20 cellular contexts compared by ENCODE assay signal in genomic region chr22:33758125-33758483, GRCh38.
DNase-seq lines count a peak whose midpoint lies in the region; ATAC-seq and TF ChIP-seq lines count a peak whose summit lies in the region.
"Had no signal": no experiment of that assay in that cellular context is flagged by ENCODE, and none has a peak within 500 bp of the region (broad histone marks: within the 10 kb centered on the region; RNA-seq: fewer than 3 reads in every experiment).

No MANE protein-coding gene starts in this region.

- H4K20me1 ChIP-seq in GM23338 (replicated peaks; ENCODE audit: insufficient read depth): peaks cover 39% of the 10 kb centered on the region

- H3K27ac Mint-ChIP-seq in GM23338: no peak overlapping the region
- no peak overlapping the region for H3K27ac Mint-ChIP-seq in endodermal cell
- H3K27ac Mint-ChIP-seq in nephron progenitor cell: peak overlapping the region; percentile 99
- H3K27ac Mint-ChIP-seq: CD14-positive monocyte, HFFc6 had no signal

- H3K27me3 Mint-ChIP-seq in GM23338 (ENCODE audit: insufficient read depth, low read depth, poor library complexity): peaks cover 13% of the 10 kb centered on the region
- H3K27me3 Mint-ChIP-seq in endodermal cell (ENCODE audit: insufficient read depth): peaks cover 4% of the 10 kb centered on the region
- H3K27me3 Mint-ChIP-seq in nephron progenitor cell (ENCODE audit: low read depth, poor library complexity): no peaks in the 10 kb centered on the region

- H3K36me3 Mint-ChIP-seq in GM23338 (ENCODE audit: low read depth) (peaks cover 56% of the 10 kb centered on the region), endodermal cell (ENCODE audit: low read depth) (no peaks in the 10 kb centered on the region), nephron progenitor cell (ENCODE audit: low read depth) (peaks cover 36% of the 10 kb centered on the region)
- H3K36me3 Mint-ChIP-seq: CD14-positive monocyte had no signal

- H3K9me3 ChIP-seq in HUES64 (ENCODE audit: insufficient read depth, low read depth, low read length) (no peaks in the 10 kb centered on the region), endodermal cell (ENCODE audit: control insufficient read depth, low read length) (no peaks in the 10 kb centered on the region)
- H3K9me3 ChIP-seq: MG63 had no signal

- 0 out of 2 replicates have a peak, but pooled peaks cover 3% of the 10 kb centered on the region for H3K36me3 ChIP-seq in GM23338 (ENCODE audit: insufficient read depth)
- H3K36me3 ChIP-seq in HUES64 (ENCODE audit: insufficient read depth, low read length): peaks cover 17% of the 10 kb centered on the region
- no peaks in the 10 kb centered on the region for H3K36me3 ChIP-seq in endodermal cell (ENCODE audit: control insufficient read depth, insufficient read depth, low read length)
- H3K36me3 ChIP-seq: MG63 had no signal

- H3K4me1 Mint-ChIP-seq in GM23338 (peaks cover 46% of the 10 kb centered on the region), endodermal cell (peaks cover 5% of the 10 kb centered on the region), nephron progenitor cell (peaks cover 66% of the 10 kb centered on the region)
- H3K4me1 Mint-ChIP-seq: CD14-positive monocyte had no signal

- no peak overlapping the region for H2AFZ ChIP-seq in GM23338

- H3K27me3 ChIP-seq in GM23338 (ENCODE audit: insufficient read depth) (no peaks in the 10 kb centered on the region), HUES64 (ENCODE audit: insufficient read depth, low read length) (no peaks in the 10 kb centered on the region), endodermal cell (ENCODE audit: control insufficient read depth, insufficient read depth, low read length, poor library complexity, severe bottlenecking) (no peaks in the 10 kb centered on the region)
- H3K27me3 ChIP-seq: MG63 had no signal

- H3F3A ChIP-seq in GM23338 (replicated peaks; ENCODE audit: low read depth): 0 out of 2 replicates have a peak, but pooled peaks cover 5% of the 10 kb centered on the region

- H3K79me2 ChIP-seq in GM23338 (replicated peaks; ENCODE audit: insufficient read depth): peaks cover 98% of the 10 kb centered on the region

- H3K4me3 Mint-ChIP-seq in GM23338 (peak overlapping the region; percentile 6; the same call in 1 of the 3 replicates), endodermal cell (no peak overlapping the region), nephron progenitor cell (peak overlapping the region; percentile 35)
- H3K4me3 Mint-ChIP-seq: CD14-positive monocyte, HFFc6 had no signal

- 90% methylated on average over 4 of the region's 4 CpGs for WGBS in HUES64
- 69 to 84% methylated on average over 2 to 4 of the region's 4 CpGs for WGBS in endodermal cell (ENCODE audit: insufficient coverage in 1 of 2, insufficient read length in 1 of 2), 2 experiments

- H3K4me2 ChIP-seq in GM23338: peak overlapping the region; percentile 67; the same call in 1 of the 2 replicates

- H3K9me2 ChIP-seq in GM23338 (ENCODE audit: insufficient read depth): no peaks in the 10 kb centered on the region

- H3K4me1 ChIP-seq in GM23338 (ENCODE audit: insufficient read depth): peaks cover 30% of the 10 kb centered on the region
- peaks cover 28% of the 10 kb centered on the region for H3K4me1 ChIP-seq in HUES64 (ENCODE audit: insufficient read depth, low read length)
- H3K4me1 ChIP-seq in endodermal cell (ENCODE audit: control insufficient read depth, insufficient read depth, low read length): no peaks in the 10 kb centered on the region

- no peaks in the 10 kb centered on the region for H3K9me3 Mint-ChIP-seq in GM23338
- peaks cover 4% of the 10 kb centered on the region for H3K9me3 Mint-ChIP-seq in endodermal cell
- H3K9me3 Mint-ChIP-seq in nephron progenitor cell: peaks cover 4% of the 10 kb centered on the region

- H3K27ac ChIP-seq in GM23338 (ENCODE audit: low read depth) (0 out of 2 replicates have a peak overlapping the region, but pooled peaks have one; percentile 61), HUES64 (ENCODE audit: low read depth, low read length) (peak overlapping the region; percentile 31; the same call in 1 of the 2 replicates), endodermal cell (ENCODE audit: low read depth, low read length) (peak overlapping the region; percentile 66)

- TF ChIP-seq CTCF in GM23338 (conservative IDR thresholded peaks at IDR 0.05; ENCODE audit: low read depth in 2 of 2): no peak
- TF ChIP-seq CTCF in endodermal cell (conservative IDR thresholded peaks at IDR 0.05): no peak
- TF ChIP-seq CTCF in nephron progenitor cell (IDR thresholded peaks at IDR 0.05): no peak

- no peak overlapping the region for H3K9ac ChIP-seq in HUES64 (ENCODE audit: low read depth, low read length)
- no peak overlapping the region for H3K9ac ChIP-seq in endodermal cell (ENCODE audit: extremely low read depth, low read length, poor library complexity, severe bottlenecking)

- ATAC-seq in GM23338: no peak
- ATAC-seq: Panc1, SK-N-SH treated with all-trans-retinoic acid at 6 μM for 48 hours had no signal

- no peak overlapping the region for H3K4me3 ChIP-seq in GM23338
- no peak overlapping the region for H3K4me3 ChIP-seq in HUES64 (ENCODE audit: low read length)
- H3K4me3 ChIP-seq in endodermal cell (ENCODE audit: low read length): no peak overlapping the region
- H3K4me3 ChIP-seq: MG63 had no signal

- DNase-seq in GM23338 (ENCODE audit: low spot score): no peak
- DNase-seq in endodermal cell: no peak
- DNase-seq in nephron progenitor cell: no peak
- DNase-seq in activated CD8-positive, alpha-beta memory T cell treated with anti-CD3 and anti-CD28 coated beads for 24 hours: no peak
- DNase-seq in activated CD4-positive, CD25-positive, alpha-beta regulatory T cell treated with anti-CD3 and anti-CD28 coated beads, Interleukin-2, amount 50 U/mL, for 72 hours: no peak
- DNase-seq in NCI-H1092 (lab: John Stamatoyannopoulos, UW): no peak
- DNase-seq: AML-193, COR-L47, HFFc6, IMR-90, Karpas-422, MG63, NCI-H1105, NCI-H187, NCI-H526, SHP77 had no signal

TF ChIP-seq in GM23338, 12 proteins besides CTCF, POLR2A, EP300 and RAD21:
- no peak for TF ChIP-seq ETS1 (IDR thresholded peaks at IDR 0.05)
- no peak for TF ChIP-seq CREB1 (CRISPR knock-in tag; IDR thresholded peaks at IDR 0.05; ENCODE audit: low read depth)
- no peak for TF ChIP-seq ZNF331 (CRISPR knock-in tag; IDR thresholded peaks at IDR 0.05; ENCODE audit: low read depth)
- no peak for TF ChIP-seq STAT1 (IDR thresholded peaks at IDR 0.05; ENCODE audit: unreplicated experiment)
TF ChIP-seq in GM23338: peak in this region for 0.
